ENCODE assay signal across 10 cellular contexts in the genomic region with DNA sequence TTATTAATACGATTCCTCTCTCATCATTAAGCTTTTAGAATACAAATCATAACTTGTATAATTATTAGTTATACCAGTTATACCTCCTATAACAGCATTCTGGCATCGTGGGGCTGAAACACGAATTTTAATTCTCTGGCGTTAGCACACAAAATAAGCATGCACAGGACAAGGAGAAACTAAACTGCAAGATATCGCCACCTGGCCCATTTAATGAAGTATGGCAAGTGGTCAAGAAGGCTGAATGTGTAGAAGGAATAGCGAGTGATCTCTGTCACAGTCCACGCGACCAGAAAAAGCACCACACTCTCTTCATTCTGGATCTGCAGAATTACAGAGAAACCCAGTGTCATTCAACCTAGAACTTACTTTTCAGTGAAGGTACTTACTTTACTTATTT. TPM values are rescaled to one million over a fixed set of nuclear protein-coding genes. Genes with fewer than 3 reads are reported as not detected.
DNase-seq lines count a peak whose midpoint lies in the region; ATAC-seq, FAIRE-seq and TF ChIP-seq lines count a peak whose summit lies in the region.
"Had no signal": no experiment of that assay in that cellular context is flagged by ENCODE, and none has a peak within 500 bp of the region (broad histone marks: within the 10 kb centered on the region; RNA-seq: fewer than 3 reads in every experiment).

No MANE protein-coding gene starts in this region.

- H3K4me1 ChIP-seq in left ventricle myocardium inferior (no peaks in the 10 kb centered on the region), right atrium auricular region (no peaks in the 10 kb centered on the region)
- H3K4me1 ChIP-seq: stomach had no signal

- H3K36me3 ChIP-seq in left ventricle myocardium inferior (peaks cover 6% of the 10 kb centered on the region), right atrium auricular region (peaks cover 22% of the 10 kb centered on the region)

- H3K27ac ChIP-seq in left ventricle myocardium inferior (replicated peaks) (no peak overlapping the region), right atrium auricular region (no peak overlapping the region)
- H3K27ac ChIP-seq: stomach had no signal

- no peak overlapping the region for H3K4me3 Mint-ChIP-seq in T-helper 2 cell treated with Interferon-gamma antibody and Interleukin-4, amounts not matched to agents 5 μg/mL and 100 μg/mL, for 36 hours
- H3K4me3 Mint-ChIP-seq: activated T-cell treated with anti-CD3 and anti-CD28 coated beads, Interleukin-2, amount 50 U/mL, for 24 hours had no signal

- no peak for ATAC-seq in esophagus mucosa

- H3K27ac Mint-ChIP-seq in T-helper 2 cell treated with Interferon-gamma antibody and Interleukin-4, amounts not matched to agents 5 μg/mL and 100 μg/mL, for 36 hours = no peak overlapping the region
- H3K27ac Mint-ChIP-seq: activated T-cell treated with anti-CD3 and anti-CD28 coated beads, Interleukin-2, amount 50 U/mL, for 24 hours had no signal

- intact Hi-C loops in left ventricle myocardium inferior (cut with micrococcal nuclease) = no loop called here

- H3K4me3 ChIP-seq in left ventricle myocardium inferior = no peak overlapping the region
- no peak overlapping the region for H3K4me3 ChIP-seq in right atrium auricular region
- H3K4me3 ChIP-seq in epithelial cell of proximal tubule (ENCODE audit: low read depth, low read length) = no peak overlapping the region
- H3K4me3 ChIP-seq: stomach had no signal

- DNase-seq in left ventricle myocardium inferior (no peak), right atrium auricular region (ENCODE audit: low spot score) (no peak), NCI-H748 treated with DMSO at 0.1 percent for 48 hours (lab: John Stamatoyannopoulos, UW) (peak; percentile 8), epithelial cell of proximal tubule (ENCODE audit: low read depth) (no peak), urothelium cell line (ENCODE audit: low spot score) (peak; percentile 37), GM19239 (ENCODE audit: insufficient read length, low spot score) (no peak)
- no peak for DNase-seq in T-helper 2 cell treated with Interferon-gamma antibody and Interleukin-4, amounts not matched to agents 5 μg/mL and 100 μg/mL, for 36 hours (ENCODE audit: low spot score)
- DNase-seq: activated T-cell treated with anti-CD3 and anti-CD28 coated beads, Interleukin-2, amount 50 U/mL, for 24 hours; stomach had no signal

- no peaks in the 10 kb centered on the region for H3K36me3 Mint-ChIP-seq in T-helper 2 cell treated with Interferon-gamma antibody and Interleukin-4, amounts not matched to agents 5 μg/mL and 100 μg/mL, for 36 hours (ENCODE audit: low read depth)

- H3K9me3 ChIP-seq in left ventricle myocardium inferior (replicated peaks) = no peaks in the 10 kb centered on the region
- H3K9me3 ChIP-seq in right atrium auricular region = no peaks in the 10 kb centered on the region
- H3K9me3 ChIP-seq: stomach had no signal

- no peaks in the 10 kb centered on the region for H3K9me3 Mint-ChIP-seq in T-helper 2 cell treated with Interferon-gamma antibody and Interleukin-4, amounts not matched to agents 5 μg/mL and 100 μg/mL, for 36 hours
- H3K9me3 Mint-ChIP-seq: activated T-cell treated with anti-CD3 and anti-CD28 coated beads, Interleukin-2, amount 50 U/mL, for 24 hours had no signal

- H3K27me3 Mint-ChIP-seq in T-helper 2 cell treated with Interferon-gamma antibody and Interleukin-4, amounts not matched to agents 5 μg/mL and 100 μg/mL, for 36 hours (ENCODE audit: low read depth) = peaks cover 3% of the 10 kb centered on the region
- H3K27me3 Mint-ChIP-seq: activated T-cell treated with anti-CD3 and anti-CD28 coated beads, Interleukin-2, amount 50 U/mL, for 24 hours had no signal

- FAIRE-seq in urothelium cell line (lab: Jason Lieb, UNC) (peak; percentile 52), GM19239 (lab: Jason Lieb, UNC) (no peak)

- H3K4me1 Mint-ChIP-seq in T-helper 2 cell treated with Interferon-gamma antibody and Interleukin-4, amounts not matched to agents 5 μg/mL and 100 μg/mL, for 36 hours (ENCODE audit: low read depth) = no peaks in the 10 kb centered on the region

- no peaks in the 10 kb centered on the region for H3K27me3 ChIP-seq in left ventricle myocardium inferior (ENCODE audit: low read depth)
- no peaks in the 10 kb centered on the region for H3K27me3 ChIP-seq in right atrium auricular region
- H3K27me3 ChIP-seq: stomach had no signal

- peak; percentile 50 for TF ChIP-seq CTCF in left ventricle myocardium inferior (IDR thresholded peaks at IDR 0.05; ENCODE audit: borderline replicate concordance)
- TF ChIP-seq CTCF in right atrium auricular region (IDR thresholded peaks at IDR 0.05) = peak in 1 of 2 donors; percentile 25
- TF ChIP-seq CTCF in epithelial cell of proximal tubule (conservative IDR thresholded peaks at IDR 0.05; ENCODE audit: low read depth, low read length) = peak; percentile 60

RNA-seq across cellular contexts. Expression of gene HACD1, which starts 18.1 kb away (rescaled TPM):
- 173 TPM for total RNA-seq in left ventricle myocardium inferior
- total RNA-seq in right atrium auricular region = 100 to 1,000 TPM; 101 to 143 TPM
- total RNA-seq in epithelial cell of proximal tubule = 17.3 and 22.7 TPM in 2 replicates
- 19.0 TPM for total RNA-seq in esophagus mucosa

RNA-seq across cellular contexts. Expression of gene STAM, which starts 44.9 kb away (rescaled TPM):
- 21.3 TPM for total RNA-seq in left ventricle myocardium inferior
- total RNA-seq in right atrium auricular region = 10 to 100 TPM; 28.9 to 38.0 TPM
- 21.6 and 22.0 TPM in 2 replicates for total RNA-seq in epithelial cell of proximal tubule
- total RNA-seq in esophagus mucosa = 15.9 TPM

Comparison
In these comparisons a context has a peak if more than half of its experiments do, and no peak if none do; other contexts are left out.
1. DNase-seq: peak in NCI-H748 treated with DMSO at 0.1 percent for 48 hours (single experiment) and urothelium cell line (single experiment); none in left ventricle myocardium inferior (single experiment), right atrium auricular region (single experiment), epithelial cell of proximal tubule (single experiment), T-helper 2 cell treated with Interferon-gamma antibody and Interleukin-4, amounts not matched to agents 5 μg/mL and 100 μg/mL, for 36 hours (single experiment) and GM19239 (single experiment).